In the genomic region with DNA sequence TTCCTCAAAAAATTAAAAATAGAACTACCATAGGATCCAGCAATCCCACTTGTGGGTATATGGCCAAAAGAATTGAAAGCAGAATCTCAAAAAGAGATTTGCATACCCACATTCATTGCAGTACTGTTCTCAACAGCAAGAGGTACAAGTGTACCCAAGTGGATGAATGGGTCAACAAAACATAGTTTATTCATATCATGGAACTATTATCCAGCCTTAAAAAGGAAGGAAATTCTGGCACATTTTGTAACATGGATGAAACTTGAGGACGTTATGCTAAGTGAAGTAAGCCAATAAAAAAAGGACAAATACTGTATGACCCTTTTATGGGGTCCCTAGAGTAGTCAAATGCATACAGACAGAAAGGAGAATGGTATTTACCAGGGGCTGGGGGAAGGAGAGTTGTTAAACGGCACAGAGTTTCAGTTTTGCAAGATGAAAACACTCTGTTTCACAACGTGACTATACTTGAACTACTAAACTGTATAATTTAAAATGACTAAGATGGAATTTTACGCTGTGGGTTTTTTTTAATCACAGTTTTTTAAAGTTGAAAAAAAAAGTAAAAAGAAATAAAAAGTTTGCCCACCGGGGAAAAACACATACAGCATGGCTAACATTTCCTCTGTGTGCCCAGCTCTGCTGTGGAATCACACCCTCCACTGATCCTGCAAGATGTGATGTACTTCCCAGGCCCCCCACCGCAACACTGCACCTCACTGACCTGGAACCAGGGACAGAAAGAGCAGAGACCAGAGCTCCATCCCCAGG, we compare ENCODE assay signal across 1 cellular context.
A peak's percentile ranks its signal among the peaks of the same experiment; 100 is the strongest.
TF ChIP-seq lines count a peak whose summit lies in the region.

No MANE protein-coding gene starts in this region.

TF ChIP-seq in GM12878, 131 proteins besides CTCF, POLR2A, EP300 and RAD21 (continued from another document):
- TF ChIP-seq, protein P1, sequence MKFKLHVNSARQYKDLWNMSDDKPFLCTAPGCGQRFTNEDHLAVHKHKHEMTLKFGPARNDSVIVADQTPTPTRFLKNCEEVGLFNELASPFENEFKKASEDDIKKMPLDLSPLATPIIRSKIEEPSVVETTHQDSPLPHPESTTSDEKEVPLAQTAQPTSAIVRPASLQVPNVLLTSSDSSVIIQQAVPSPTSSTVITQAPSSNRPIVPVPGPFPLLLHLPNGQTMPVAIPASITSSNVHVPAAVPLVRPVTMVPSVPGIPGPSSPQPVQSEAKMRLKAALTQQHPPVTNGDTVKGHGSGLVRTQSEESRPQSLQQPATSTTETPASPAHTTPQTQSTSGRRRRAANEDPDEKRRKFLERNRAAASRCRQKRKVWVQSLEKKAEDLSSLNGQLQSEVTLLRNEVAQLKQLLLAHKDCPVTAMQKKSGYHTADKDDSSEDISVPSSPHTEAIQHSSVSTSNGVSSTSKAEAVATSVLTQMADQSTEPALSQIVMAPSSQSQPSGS (IDR thresholded peaks at IDR 0.05; ENCODE audit: low read length) = peak; percentile 51; the same call in 1 of the 2 replicates
- TF ChIP-seq NFIC (IDR thresholded peaks at IDR 0.05; ENCODE audit: low read depth, low read length) = peak; percentile 96
- TF ChIP-seq IKZF2 (IDR thresholded peaks at IDR 0.05) = peak; percentile 79 to 84
- 0 out of 2 replicates have a peak, but pooled peaks have one; percentile 47 for TF ChIP-seq GATAD2B (conservative IDR thresholded peaks at IDR 0.05; ENCODE audit: low read depth)
- TF ChIP-seq SMC3 (IDR thresholded peaks at IDR 0.05; ENCODE audit: borderline replicate concordance, low read length) = 0 out of 2 replicates have a peak, but pooled peaks have one; percentile 19
- TF ChIP-seq, protein P2, sequence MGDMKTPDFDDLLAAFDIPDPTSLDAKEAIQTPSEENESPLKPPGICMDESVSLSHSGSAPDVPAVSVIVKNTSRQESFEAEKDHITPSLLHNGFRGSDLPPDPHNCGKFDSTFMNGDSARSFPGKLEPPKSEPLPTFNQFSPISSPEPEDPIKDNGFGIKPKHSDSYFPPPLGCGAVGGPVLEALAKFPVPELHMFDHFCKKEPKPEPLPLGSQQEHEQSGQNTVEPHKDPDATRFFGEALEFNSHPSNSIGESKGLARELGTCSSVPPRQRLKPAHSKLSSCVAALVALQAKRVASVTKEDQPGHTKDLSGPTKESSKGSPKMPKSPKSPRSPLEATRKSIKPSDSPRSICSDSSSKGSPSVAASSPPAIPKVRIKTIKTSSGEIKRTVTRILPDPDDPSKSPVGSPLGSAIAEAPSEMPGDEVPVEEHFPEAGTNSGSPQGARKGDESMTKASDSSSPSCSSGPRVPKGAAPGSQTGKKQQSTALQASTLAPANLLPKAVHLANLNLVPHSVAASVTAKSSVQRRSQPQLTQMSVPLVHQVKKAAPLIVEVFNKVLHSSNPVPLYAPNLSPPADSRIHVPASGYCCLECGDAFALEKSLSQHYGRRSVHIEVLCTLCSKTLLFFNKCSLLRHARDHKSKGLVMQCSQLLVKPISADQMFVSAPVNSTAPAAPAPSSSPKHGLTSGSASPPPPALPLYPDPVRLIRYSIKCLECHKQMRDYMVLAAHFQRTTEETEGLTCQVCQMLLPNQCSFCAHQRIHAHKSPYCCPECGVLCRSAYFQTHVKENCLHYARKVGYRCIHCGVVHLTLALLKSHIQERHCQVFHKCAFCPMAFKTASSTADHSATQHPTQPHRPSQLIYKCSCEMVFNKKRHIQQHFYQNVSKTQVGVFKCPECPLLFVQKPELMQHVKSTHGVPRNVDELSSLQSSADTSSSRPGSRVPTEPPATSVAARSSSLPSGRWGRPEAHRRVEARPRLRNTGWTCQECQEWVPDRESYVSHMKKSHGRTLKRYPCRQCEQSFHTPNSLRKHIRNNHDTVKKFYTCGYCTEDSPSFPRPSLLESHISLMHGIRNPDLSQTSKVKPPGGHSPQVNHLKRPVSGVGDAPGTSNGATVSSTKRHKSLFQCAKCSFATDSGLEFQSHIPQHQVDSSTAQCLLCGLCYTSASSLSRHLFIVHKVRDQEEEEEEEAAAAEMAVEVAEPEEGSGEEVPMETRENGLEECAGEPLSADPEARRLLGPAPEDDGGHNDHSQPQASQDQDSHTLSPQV (IDR thresholded peaks at IDR 0.05) = peak; percentile 7; the same call in 1 of the 2 replicates
- TF ChIP-seq MEF2A (IDR thresholded peaks at IDR 0.05; ENCODE audit: insufficient read depth, low read depth, low read length) = 0 out of 2 replicates have a peak, but pooled peaks have one; percentile 42
- peak; percentile 74; the same call in 1 of the 2 replicates for TF ChIP-seq ASH2L (IDR thresholded peaks at IDR 0.05; ENCODE audit: borderline replicate concordance, low read depth)
- TF ChIP-seq STAT3 (IDR thresholded peaks at IDR 0.05; ENCODE audit: low read depth, low read length) = no peak
- no peak for TF ChIP-seq SREBF2 (IDR thresholded peaks at IDR 0.05; ENCODE audit: low read length)
- peak; percentile 62 for TF ChIP-seq MEF2B (IDR thresholded peaks at IDR 0.05; ENCODE audit: partially characterized antibody, poor library complexity, severe bottlenecking)
- no peak for TF ChIP-seq SREBF1 (IDR thresholded peaks at IDR 0.05; ENCODE audit: low read length)
- TF ChIP-seq PML (IDR thresholded peaks at IDR 0.05; ENCODE audit: low read length) = no peak; the same call in 1 of the 2 replicates
- no peak for TF ChIP-seq EZH2 (IDR thresholded peaks at IDR 0.05; ENCODE audit: borderline replicate concordance, control insufficient read depth, low read depth, low read length)
- TF ChIP-seq ZNF24 (IDR thresholded peaks at IDR 0.05) = peak; percentile 65; the same call in 1 of the 2 replicates
- TF ChIP-seq DPF2 (IDR thresholded peaks at IDR 0.05) = peak; percentile 84
- TF ChIP-seq RELA (IDR thresholded peaks at IDR 0.05; ENCODE audit: borderline replicate concordance, partially characterized antibody) = no peak
- TF ChIP-seq, protein P3, sequence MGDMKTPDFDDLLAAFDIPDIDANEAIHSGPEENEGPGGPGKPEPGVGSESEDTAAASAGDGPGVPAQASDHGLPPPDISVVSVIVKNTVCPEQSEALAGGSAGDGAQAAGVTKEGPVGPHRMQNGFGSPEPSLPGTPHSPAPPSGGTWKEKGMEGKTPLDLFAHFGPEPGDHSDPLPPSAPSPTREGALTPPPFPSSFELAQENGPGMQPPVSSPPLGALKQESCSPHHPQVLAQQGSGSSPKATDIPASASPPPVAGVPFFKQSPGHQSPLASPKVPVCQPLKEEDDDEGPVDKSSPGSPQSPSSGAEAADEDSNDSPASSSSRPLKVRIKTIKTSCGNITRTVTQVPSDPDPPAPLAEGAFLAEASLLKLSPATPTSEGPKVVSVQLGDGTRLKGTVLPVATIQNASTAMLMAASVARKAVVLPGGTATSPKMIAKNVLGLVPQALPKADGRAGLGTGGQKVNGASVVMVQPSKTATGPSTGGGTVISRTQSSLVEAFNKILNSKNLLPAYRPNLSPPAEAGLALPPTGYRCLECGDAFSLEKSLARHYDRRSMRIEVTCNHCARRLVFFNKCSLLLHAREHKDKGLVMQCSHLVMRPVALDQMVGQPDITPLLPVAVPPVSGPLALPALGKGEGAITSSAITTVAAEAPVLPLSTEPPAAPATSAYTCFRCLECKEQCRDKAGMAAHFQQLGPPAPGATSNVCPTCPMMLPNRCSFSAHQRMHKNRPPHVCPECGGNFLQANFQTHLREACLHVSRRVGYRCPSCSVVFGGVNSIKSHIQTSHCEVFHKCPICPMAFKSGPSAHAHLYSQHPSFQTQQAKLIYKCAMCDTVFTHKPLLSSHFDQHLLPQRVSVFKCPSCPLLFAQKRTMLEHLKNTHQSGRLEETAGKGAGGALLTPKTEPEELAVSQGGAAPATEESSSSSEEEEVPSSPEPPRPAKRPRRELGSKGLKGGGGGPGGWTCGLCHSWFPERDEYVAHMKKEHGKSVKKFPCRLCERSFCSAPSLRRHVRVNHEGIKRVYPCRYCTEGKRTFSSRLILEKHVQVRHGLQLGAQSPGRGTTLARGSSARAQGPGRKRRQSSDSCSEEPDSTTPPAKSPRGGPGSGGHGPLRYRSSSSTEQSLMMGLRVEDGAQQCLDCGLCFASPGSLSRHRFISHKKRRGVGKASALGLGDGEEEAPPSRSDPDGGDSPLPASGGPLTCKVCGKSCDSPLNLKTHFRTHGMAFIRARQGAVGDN (IDR thresholded peaks at IDR 0.05) = peak; percentile 62; the same call in 1 of the 2 replicates
- TF ChIP-seq, protein P4, sequence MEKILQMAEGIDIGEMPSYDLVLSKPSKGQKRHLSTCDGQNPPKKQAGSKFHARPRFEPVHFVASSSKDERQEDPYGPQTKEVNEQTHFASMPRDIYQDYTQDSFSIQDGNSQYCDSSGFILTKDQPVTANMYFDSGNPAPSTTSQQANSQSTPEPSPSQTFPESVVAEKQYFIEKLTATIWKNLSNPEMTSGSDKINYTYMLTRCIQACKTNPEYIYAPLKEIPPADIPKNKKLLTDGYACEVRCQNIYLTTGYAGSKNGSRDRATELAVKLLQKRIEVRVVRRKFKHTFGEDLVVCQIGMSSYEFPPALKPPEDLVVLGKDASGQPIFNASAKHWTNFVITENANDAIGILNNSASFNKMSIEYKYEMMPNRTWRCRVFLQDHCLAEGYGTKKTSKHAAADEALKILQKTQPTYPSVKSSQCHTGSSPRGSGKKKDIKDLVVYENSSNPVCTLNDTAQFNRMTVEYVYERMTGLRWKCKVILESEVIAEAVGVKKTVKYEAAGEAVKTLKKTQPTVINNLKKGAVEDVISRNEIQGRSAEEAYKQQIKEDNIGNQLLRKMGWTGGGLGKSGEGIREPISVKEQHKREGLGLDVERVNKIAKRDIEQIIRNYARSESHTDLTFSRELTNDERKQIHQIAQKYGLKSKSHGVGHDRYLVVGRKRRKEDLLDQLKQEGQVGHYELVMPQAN (conservative IDR thresholded peaks at IDR 0.05) = 0 out of 2 replicates have a peak, but pooled peaks have one; percentile 22
- TF ChIP-seq, protein P5, sequence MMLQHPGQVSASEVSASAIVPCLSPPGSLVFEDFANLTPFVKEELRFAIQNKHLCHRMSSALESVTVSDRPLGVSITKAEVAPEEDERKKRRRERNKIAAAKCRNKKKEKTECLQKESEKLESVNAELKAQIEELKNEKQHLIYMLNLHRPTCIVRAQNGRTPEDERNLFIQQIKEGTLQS (IDR thresholded peaks at IDR 0.05; ENCODE audit: borderline replicate concordance, extremely low read depth, low read depth, low read length) = no peak
- no peak for TF ChIP-seq NR2C2 (IDR thresholded peaks at IDR 0.05; ENCODE audit: borderline replicate concordance, control insufficient read depth, insufficient read length, low read depth)
- no peak for TF ChIP-seq NFXL1 (IDR thresholded peaks at IDR 0.05; ENCODE audit: borderline replicate concordance)
- peak; percentile 20; the same call in 1 of the 2 replicates for TF ChIP-seq CBFB (IDR thresholded peaks at IDR 0.05; ENCODE audit: low read depth)
- TF ChIP-seq ATF7 (IDR thresholded peaks at IDR 0.05; ENCODE audit: low read depth) = peak; percentile 84
- no peak for TF ChIP-seq EGR1 (IDR thresholded peaks at IDR 0.05; ENCODE audit: borderline replicate concordance in 1 of 2, low read depth in 2 of 2, low read length in 2 of 2)
- peak; percentile 12; the same call in 1 of the 2 replicates for TF ChIP-seq MTA3 (IDR thresholded peaks at IDR 0.05; ENCODE audit: borderline replicate concordance, low read length)
- TF ChIP-seq ZNF217 (IDR thresholded peaks at IDR 0.05) = peak; percentile 97
TF ChIP-seq in GM12878: peak in this region for 47.
